ENCODE assay signal across 22 cellular contexts in the genomic region with DNA sequence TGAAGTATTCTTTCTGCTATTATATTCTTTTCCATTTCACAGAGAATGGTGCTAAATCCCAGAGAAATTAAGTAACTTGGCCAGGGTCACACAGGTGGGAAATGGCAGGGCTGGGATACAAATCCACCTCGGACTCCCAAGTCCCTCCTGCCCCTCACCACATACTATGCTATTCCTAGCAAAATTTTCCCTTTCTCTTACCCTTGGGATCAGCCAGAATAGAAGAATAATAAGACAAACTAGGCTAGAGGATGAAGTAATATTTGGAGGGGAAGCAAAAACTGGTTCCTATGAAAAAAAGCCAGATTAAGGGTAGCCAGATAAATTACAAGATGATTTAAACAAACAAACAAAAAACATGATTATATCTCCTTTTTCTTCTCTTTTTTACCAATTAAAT.
A peak's percentile ranks its signal among the peaks of the same experiment; 100 is the strongest.
DNase-seq lines count a peak whose midpoint lies in the region; ATAC-seq and TF ChIP-seq lines count a peak whose summit lies in the region.
"Had no signal": no experiment of that assay in that cellular context is flagged by ENCODE, and none has a peak within 500 bp of the region (broad histone marks: within the 10 kb centered on the region; RNA-seq: fewer than 3 reads in every experiment).

No MANE protein-coding gene starts in this region.

- H3K4me3 ChIP-seq in heart right ventricle (no peak overlapping the region), right cardiac atrium (ENCODE audit: low read length) (no peak overlapping the region), upper lobe of right lung (no peak overlapping the region)
- H3K4me3 ChIP-seq: A549; BLaER1 treated with 17β-estradiol and CSF1 and Interleukin-3, amounts not matched to agents 10 nM and 100 nM; GM12878; GM23248 had no signal

- 73 to 80% methylated on average over 1 of the region's 1 CpG for WGBS in heart right ventricle, 2 donors
- 48% methylated on average over 1 of the region's 1 CpG for WGBS in right cardiac atrium

- peak overlapping the region in 4 of 10 donors; percentile 17 to 60 (median 44) for H3K27ac ChIP-seq in heart right ventricle
- peak overlapping the region; percentile 21 for H3K27ac ChIP-seq in right cardiac atrium (ENCODE audit: low read length)
- no peak overlapping the region for H3K27ac ChIP-seq in upper lobe of right lung
- H3K27ac ChIP-seq: BLaER1 treated with 17β-estradiol and CSF1 and Interleukin-3, amounts not matched to agents 10 nM and 100 nM; GM23248 had no signal

- peak; percentile 76 for ATAC-seq in Right ventricle myocardium superior (ENCODE audit: poor library complexity)
- no peak for ATAC-seq in left cardiac atrium
- peak in 5 of 8 donors; percentile 27 to 58 (median 46) for ATAC-seq in heart right ventricle
- ATAC-seq in right cardiac atrium, result peak in 1 of 2 donors; percentile 54
- ATAC-seq in upper lobe of right lung, result no peak
- ATAC-seq: A549, GM12878 had no signal

- H3K4me1 ChIP-seq in heart right ventricle (peaks cover 0 to 30% (median 4%) of the 10 kb centered on the region in 9 donors), right cardiac atrium (ENCODE audit: control insufficient read depth, insufficient read depth, low read length) (no peaks in the 10 kb centered on the region), upper lobe of right lung (no peaks in the 10 kb centered on the region)
- H3K4me1 ChIP-seq: BE2C had no signal

- TF ChIP-seq CTCF in heart right ventricle (IDR thresholded peaks at IDR 0.05), result no peak
- TF ChIP-seq CTCF in upper lobe of right lung (IDR thresholded peaks at IDR 0.05), result no peak

- DNase-seq in Right ventricle myocardium superior, result no peak
- no peak for DNase-seq in left cardiac atrium
- DNase-seq in heart right ventricle, result no peak
- no peak for DNase-seq in right cardiac atrium
- no peak for DNase-seq in HuH-7 (ENCODE audit: low spot score)
- DNase-seq in upper lobe of right lung, result no peak
- DNase-seq: 8988T; ACHN; AML-193; BE2C; CD4-positive, alpha-beta T cell; CD8-positive, alpha-beta memory T cell; DMS 273 treated with DMSO at 0.1 percent for 48 hours; DMS79; EL; GDM1; GM23248; H7; HCEC 1CT had no signal

- H3K27me3 ChIP-seq in heart right ventricle, result no peaks in the 10 kb centered on the region
- H3K27me3 ChIP-seq in right cardiac atrium (ENCODE audit: control insufficient read depth, insufficient read depth), result no peaks in the 10 kb centered on the region
- H3K27me3 ChIP-seq in upper lobe of right lung, result no peaks in the 10 kb centered on the region
- H3K27me3 ChIP-seq: BE2C; BLaER1 treated with 17β-estradiol and CSF1 and Interleukin-3, amounts not matched to agents 10 nM and 100 nM had no signal

- intact Hi-C loops in Right ventricle myocardium superior (cut with DNase I), result no loop called here
- intact Hi-C loops in left cardiac atrium (cut with DNase I), result no loop called here
- intact Hi-C loops in heart right ventricle (cut with DNase I), result no loop called here
- intact Hi-C loops in right cardiac atrium (cut with DNase I), result no loop called here
- intact Hi-C loops in upper lobe of right lung (cut with DNase I), result no loop called here

- H3K9me3 ChIP-seq in heart right ventricle (no peaks in the 10 kb centered on the region), right cardiac atrium (ENCODE audit: control insufficient read depth, low read length) (no peaks in the 10 kb centered on the region), upper lobe of right lung (no peaks in the 10 kb centered on the region)
- H3K9me3 ChIP-seq: A549, BE2C had no signal

- H3K36me3 ChIP-seq in heart right ventricle (peaks cover 0 to 17% (median 0%) of the 10 kb centered on the region in 9 donors), upper lobe of right lung (no peaks in the 10 kb centered on the region)
- H3K36me3 ChIP-seq: BE2C; BLaER1 treated with 17β-estradiol and CSF1 and Interleukin-3, amounts not matched to agents 10 nM and 100 nM had no signal

Comparison
In these comparisons a context has a peak if more than half of its experiments do, and no peak if none do; other contexts are left out.
1. ATAC-seq: peak in Right ventricle myocardium superior (single experiment) and heart right ventricle (5 of 8); none in left cardiac atrium (0 of 2) and upper lobe of right lung (single experiment).